Comparison of ENCODE assay signal across 17 cellular contexts in genomic region chr11:86091566-86091965, GRCh38. TPM values are rescaled to one million over a fixed set of nuclear protein-coding genes. Genes with fewer than 3 reads are reported as not detected.
DNase-seq lines count a peak whose midpoint lies in the region; ATAC-seq lines count a peak whose summit lies in the region.
"Had no signal": no experiment of that assay in that cellular context is flagged by ENCODE, and none has a peak within 500 bp of the region (broad histone marks: within the 10 kb centered on the region; RNA-seq: fewer than 3 reads in every experiment).

No MANE protein-coding gene starts in this region.

- ATAC-seq in HG03378 (IDR thresholded peaks at IDR 0.05; ENCODE audit: unreplicated experiment) = no peak
- ATAC-seq: activated CD4-positive, alpha-beta T cell treated with anti-CD3 and anti-CD28 coated beads for 36 hours; GM12878 had no signal

- H3K9me3 ChIP-seq in mesodermal cell (ENCODE audit: control insufficient read depth, low read length) = no peaks in the 10 kb centered on the region
- H3K9me3 ChIP-seq: BLaER1 treated with 17β-estradiol and CSF1 and Interleukin-3, amounts not matched to agents 10 nM and 100 nM; esophagus squamous epithelium; spleen had no signal

- H3K36me3 ChIP-seq in mesodermal cell (ENCODE audit: control insufficient read depth, insufficient read depth, low read length) = no peaks in the 10 kb centered on the region
- no peaks in the 10 kb centered on the region for H3K36me3 ChIP-seq in H7 (replicated peaks; ENCODE audit: control insufficient read depth, insufficient read depth, low read length)
- H3K36me3 ChIP-seq: BLaER1 treated with 17β-estradiol and CSF1 and Interleukin-3, amounts not matched to agents 10 nM and 100 nM; esophagus squamous epithelium; spleen had no signal

- H3K4me3 ChIP-seq in mesodermal cell (ENCODE audit: extremely low read depth, insufficient read depth, low read length, poor library complexity, severe bottlenecking) = no peak overlapping the region
- H3K4me3 ChIP-seq in H7 (ENCODE audit: insufficient read depth, low read depth, low read length) = no peak overlapping the region
- H3K4me3 ChIP-seq: BLaER1 treated with 17β-estradiol and CSF1 and Interleukin-3, amounts not matched to agents 10 nM and 100 nM; esophagus squamous epithelium; GM12878; spleen had no signal

- peak overlapping the region; percentile 52 for H3K27ac ChIP-seq in mesodermal cell (ENCODE audit: low read depth, low read length, severe bottlenecking)
- H3K27ac ChIP-seq: BLaER1 treated with 17β-estradiol and CSF1 and Interleukin-3, amounts not matched to agents 10 nM and 100 nM; esophagus squamous epithelium had no signal

- peaks cover 10% of the 10 kb centered on the region for H3K4me1 ChIP-seq in mesodermal cell (ENCODE audit: control insufficient read depth, insufficient read depth, low read length, poor library complexity, severe bottlenecking)
- H3K4me1 ChIP-seq: BLaER1 treated with 17β-estradiol and CSF1 and Interleukin-3, amounts not matched to agents 10 nM and 100 nM; spleen had no signal

- DNase-seq in AG08396 (ENCODE audit: low spot score) (peak; percentile 38), LHCN-M2 (ENCODE audit: low read depth) (peak; percentile 12), dedifferentiated amniotic fluid mesenchymal stem cell (ENCODE audit: extremely low spot score) (peak; percentile 48), glomerular visceral epithelial cell (ENCODE audit: extremely low spot score) (no peak), NOMO-1 treated with DMSO at 0.1 percent for 48 hours (lab: John Stamatoyannopoulos, UW; ENCODE audit: unreplicated experiment) (no peak), H7 (no peak)
- DNase-seq: activated CD4-positive, alpha-beta T cell treated with anti-CD3 and anti-CD28 coated beads for 36 hours; activated naive CD8-positive, alpha-beta T cell treated with anti-CD3 and anti-CD28 coated beads for 36 hours; activated T-cell treated with anti-CD3 and anti-CD28 coated beads for 4 hours; cortex of kidney; esophagus squamous epithelium; NCI-H1105; spleen had no signal

- WGBS in mesodermal cell (ENCODE audit: insufficient coverage in 2 of 2), 2 experiments = 96 to 100% methylated on average over 1 to 2 of the region's 2 CpGs

- no peaks in the 10 kb centered on the region for H3K27me3 ChIP-seq in H7 (ENCODE audit: control insufficient read depth, insufficient read depth, low read length)
- H3K27me3 ChIP-seq: BLaER1 treated with 17β-estradiol and CSF1 and Interleukin-3, amounts not matched to agents 10 nM and 100 nM; esophagus squamous epithelium; spleen had no signal

RNA-seq across cellular contexts. Expression of gene PICALM, which starts 22.7 kb away (rescaled TPM):
- total RNA-seq in LHCN-M2 (2014; rRNA removed) = 168 and 186 TPM in 2 replicates
- polyA plus RNA-seq in LHCN-M2 (2012) = 119 TPM
- 226 TPM for polyA plus RNA-seq in mesodermal cell (2013, experiment 1 of 2)
- polyA plus RNA-seq in mesodermal cell (2013, experiment 2 of 2) = 234 TPM
- total RNA-seq in H7 (2014; rRNA removed; shearing (Covaris generic)) = 59.5 and 69.1 TPM in 2 replicates

Comparison
In these comparisons a context has a peak if more than half of its experiments do, and no peak if none do; other contexts are left out.
1. DNase-seq: peak in AG08396 (single experiment), LHCN-M2 (single experiment) and dedifferentiated amniotic fluid mesenchymal stem cell (single experiment); none in glomerular visceral epithelial cell (single experiment), NOMO-1 treated with DMSO at 0.1 percent for 48 hours (single experiment) and H7 (single experiment).